17 cellular contexts compared by ENCODE assay signal in the genomic region with DNA sequence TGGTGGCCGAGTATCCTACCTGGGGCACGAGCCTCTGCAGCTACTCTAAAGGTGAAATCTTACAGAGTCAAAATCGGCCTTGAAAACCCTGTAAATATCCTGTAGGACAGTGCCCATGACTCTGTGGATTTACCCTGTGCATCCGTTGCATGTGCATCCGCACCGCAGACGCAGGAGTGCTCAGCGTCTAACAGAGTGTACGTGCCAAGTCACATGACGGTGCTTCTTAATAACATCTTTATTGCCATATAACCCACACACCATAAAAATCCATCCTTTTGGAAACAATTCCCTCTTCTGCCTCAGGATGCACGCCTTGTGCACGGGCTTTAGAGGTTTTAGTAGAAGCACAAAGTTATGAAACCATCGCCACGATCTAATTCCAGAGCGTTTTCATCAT.
"Had no signal": no experiment of that assay in that cellular context is flagged by ENCODE, and none has a peak within 500 bp of the region (broad histone marks: within the 10 kb centered on the region; RNA-seq: fewer than 3 reads in every experiment).

No MANE protein-coding gene starts in this region.

- H3K4me2 ChIP-seq: smooth muscle cell had no signal

- DNase-seq: dermis blood vessel endothelial cell; erythroblast; foreskin melanocyte; head of caudate nucleus; hippocampal formation; mesendoderm; naive B cell; stimulated activated CD4-positive, alpha-beta T cell treated with anti-CD3 and anti-CD28 coated beads, Interleukin-4, amount 100 ng/mL, for 1 hour; stimulated activated CD8-positive, alpha-beta memory T cell treated with anti-CD3 and anti-CD28 coated beads, Interleukin-4, amount 100 ng/mL, for 48 hours; stimulated activated naive CD8-positive, alpha-beta T cell treated with anti-CD3 and anti-CD28 coated beads, Interleukin-15, Interleukin-2, amounts not matched to agents 100 U/mL and 50 U/mL, for 24 hours; tibial artery; upper lobe of left lung had no signal

- H3K36me3 ChIP-seq: neutrophil, right atrium auricular region, tibial artery, upper lobe of left lung, uterus had no signal

- ATAC-seq: stimulated activated effector memory CD8-positive, alpha-beta T cell treated with anti-CD3 and anti-CD28 coated beads, Interleukin-12 subunit alpha, Interleukin-12 subunit beta, amount 100 ng/mL, for 72 hours; stimulated activated naive CD8-positive, alpha-beta T cell treated with anti-CD3 and anti-CD28 coated beads, Interleukin-15, Interleukin-2, amounts not matched to agents 100 U/mL and 50 U/mL, for 24 hours had no signal

- H3K4me3 ChIP-seq: right atrium auricular region, smooth muscle cell, tibial artery, upper lobe of left lung, uterus had no signal

- H3K9me3 ChIP-seq: neutrophil, uterus had no signal

- H3K27ac ChIP-seq: neutrophil, right atrium auricular region, tibial artery, upper lobe of left lung, uterus had no signal

- H3K27me3 ChIP-seq: neutrophil, right atrium auricular region, upper lobe of left lung, uterus had no signal

- H3K4me1 ChIP-seq: right atrium auricular region, tibial artery, upper lobe of left lung, uterus had no signal
